In the genomic region with DNA sequence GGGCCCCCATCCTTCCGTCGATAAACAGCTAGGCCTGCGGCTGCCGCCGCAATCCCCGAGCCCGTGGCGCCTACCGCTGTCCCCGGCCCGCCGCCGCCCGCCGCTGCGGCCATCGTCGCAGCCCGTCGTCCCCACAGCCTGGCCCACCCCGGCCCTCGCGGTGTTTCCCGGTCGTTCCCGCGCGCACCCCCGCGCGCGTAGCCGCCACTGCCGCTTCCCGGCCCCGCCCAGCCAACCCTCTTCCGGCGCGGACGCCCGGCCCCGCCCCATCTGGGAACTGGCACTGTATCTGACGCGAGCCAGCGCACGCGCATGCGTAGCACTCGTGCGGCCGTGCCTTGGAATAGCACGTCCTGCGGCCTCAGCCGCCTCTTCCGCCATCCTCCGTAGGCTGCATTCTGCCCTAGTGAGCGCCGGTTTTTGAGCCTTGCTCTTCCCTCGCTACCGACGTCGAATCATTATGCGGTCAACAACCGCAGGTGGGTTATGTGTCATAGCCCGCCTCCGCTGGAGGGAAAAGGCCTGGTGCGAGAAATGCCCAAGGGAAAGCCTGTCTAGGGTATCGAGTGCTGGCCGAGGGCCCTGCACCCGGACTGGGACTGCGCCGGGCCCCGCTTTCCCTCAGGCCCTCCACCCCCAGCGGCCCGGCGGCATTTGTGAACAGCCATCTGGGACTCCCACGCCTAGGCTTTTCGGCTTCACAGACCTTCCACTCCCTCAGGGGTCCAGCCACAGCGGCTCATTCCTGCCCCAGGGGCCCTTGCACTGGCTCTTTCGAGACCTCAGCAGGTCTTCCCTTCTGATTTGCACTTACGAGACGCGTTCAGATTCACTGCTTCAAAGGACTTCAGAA, we compare ENCODE assay signal across 8 cellular contexts. TPM values are rescaled to one million over a fixed set of nuclear protein-coding genes. Genes with fewer than 3 reads are reported as not detected.
DNase-seq lines count a peak whose midpoint lies in the region; ATAC-seq and TF ChIP-seq lines count a peak whose summit lies in the region.

A gene (minus strand): TSS at position 209 of the 853 bp plus-strand sequence. CDS start 96 bp downstream, at position 113.

- H3K36me3 Mint-ChIP-seq in activated T-helper 2 cell treated with anti-CD3 and anti-CD28 coated beads, Interferon-gamma antibody, Interleukin-2, Interleukin-4, amounts not matched to agents 10 μg/mL and 5 μg/mL and 100 μg/mL, durations not matched to agents 14 hours and 24 hours and 36 hours (ENCODE audit: low read depth): peaks cover 16% of the 10 kb centered on the region
- peaks cover 6% of the 10 kb centered on the region for H3K36me3 Mint-ChIP-seq in natural killer cell treated with Interleukin-12 subunit alpha and Interleukin-12 subunit beta and Interleukin-15 and Interleukin-18, amount 100 ng/mL, for 72 hours

- peak within 1 kb of the TSS; percentile 92 for H3K4me3 Mint-ChIP-seq in activated T-helper 2 cell treated with anti-CD3 and anti-CD28 coated beads, Interferon-gamma antibody, Interleukin-2, Interleukin-4, amounts not matched to agents 10 μg/mL and 5 μg/mL and 100 μg/mL, durations not matched to agents 14 hours and 24 hours and 36 hours (ENCODE audit: low read depth)
- H3K4me3 Mint-ChIP-seq in natural killer cell treated with Interleukin-12 subunit alpha and Interleukin-12 subunit beta and Interleukin-15 and Interleukin-18, amount 100 ng/mL, for 72 hours: peak within 1 kb of the TSS; percentile 96

- CTCF ChIA-PET in RWPE1 (lab: Yijun Ruan, JAX): no interaction called here

- H3K4me3 ChIP-seq in LNCaP clone FGC (ENCODE audit: low read depth, low read length): peak within 1 kb of the TSS; percentile 98

- peak within 1 kb of the TSS; percentile 99 for H3K27ac Mint-ChIP-seq in activated T-helper 2 cell treated with anti-CD3 and anti-CD28 coated beads, Interferon-gamma antibody, Interleukin-2, Interleukin-4, amounts not matched to agents 10 μg/mL and 5 μg/mL and 100 μg/mL, durations not matched to agents 14 hours and 24 hours and 36 hours
- peak within 1 kb of the TSS; percentile 94 to 97 for H3K27ac Mint-ChIP-seq in natural killer cell treated with Interleukin-12 subunit alpha and Interleukin-12 subunit beta and Interleukin-15 and Interleukin-18, amount 100 ng/mL, for 72 hours

- TF ChIP-seq CTCF in LNCaP clone FGC (IDR thresholded peaks at IDR 0.05; ENCODE audit: control insufficient read depth, extremely low read depth, insufficient read depth): no peak
- no peak for TF ChIP-seq CTCF in RWPE1 (conservative IDR thresholded peaks at IDR 0.05; ENCODE audit: low read depth)

- peak within 1 kb of the TSS; percentile 95 for H3K27ac ChIP-seq in RWPE1

- H3K4me1 Mint-ChIP-seq in activated T-helper 2 cell treated with anti-CD3 and anti-CD28 coated beads, Interferon-gamma antibody, Interleukin-2, Interleukin-4, amounts not matched to agents 10 μg/mL and 5 μg/mL and 100 μg/mL, durations not matched to agents 14 hours and 24 hours and 36 hours (ENCODE audit: low read depth): peaks cover 17% of the 10 kb centered on the region
- peaks cover 20 to 27% of the 10 kb centered on the region in 2 donors for H3K4me1 Mint-ChIP-seq in natural killer cell treated with Interleukin-12 subunit alpha and Interleukin-12 subunit beta and Interleukin-15 and Interleukin-18, amount 100 ng/mL, for 72 hours (ENCODE audit: low read depth in 2 of 2)

- no peaks in the 10 kb centered on the region for H3K9me3 Mint-ChIP-seq in activated T-helper 2 cell treated with anti-CD3 and anti-CD28 coated beads, Interferon-gamma antibody, Interleukin-2, Interleukin-4, amounts not matched to agents 10 μg/mL and 5 μg/mL and 100 μg/mL, durations not matched to agents 14 hours and 24 hours and 36 hours
- H3K9me3 Mint-ChIP-seq in natural killer cell treated with Interleukin-12 subunit alpha and Interleukin-12 subunit beta and Interleukin-15 and Interleukin-18, amount 100 ng/mL, for 72 hours: no peaks in the 10 kb centered on the region

- POLR2A ChIA-PET in RWPE1 (lab: Yijun Ruan, JAX; ENCODE audit: low non-redundant PET): no interaction called here

- no peaks in the 10 kb centered on the region for H3K27me3 Mint-ChIP-seq in activated T-helper 2 cell treated with anti-CD3 and anti-CD28 coated beads, Interferon-gamma antibody, Interleukin-2, Interleukin-4, amounts not matched to agents 10 μg/mL and 5 μg/mL and 100 μg/mL, durations not matched to agents 14 hours and 24 hours and 36 hours (ENCODE audit: low read depth)
- no peaks in the 10 kb centered on the region for H3K27me3 Mint-ChIP-seq in natural killer cell treated with Interleukin-12 subunit alpha and Interleukin-12 subunit beta and Interleukin-15 and Interleukin-18, amount 100 ng/mL, for 72 hours

- intact Hi-C loops in activated T-helper 2 cell treated with anti-CD3 and anti-CD28 coated beads, Interferon-gamma antibody, Interleukin-2, Interleukin-4, amounts not matched to agents 10 μg/mL and 5 μg/mL and 100 μg/mL, durations not matched to agents 14 hours and 24 hours and 36 hours (cut with micrococcal nuclease): loop anchor here (1.0 to 5.0 kb wide), 4 partner anchors 21 to 620 kb away; a partner anchor contains a TSS

- peak; percentile 97 for ATAC-seq in natural killer cell treated with Interleukin-12 subunit alpha and Interleukin-12 subunit beta and Interleukin-15 and Interleukin-18, amount 100 ng/mL, for 72 hours
- ATAC-seq in stimulated activated naive CD8-positive, alpha-beta T cell treated with anti-CD3 and anti-CD28 coated beads, Interleukin-15, Interleukin-2, amounts not matched to agents 100 U/mL and 50 U/mL, for 24 hours: peak; percentile 96

- DNase-seq in EH (ENCODE audit: low read depth) (peak; percentile 97), GOT3 (lab: John Stamatoyannopoulos, UW) (peak; percentile 93), LNCaP clone FGC (ENCODE audit: low read depth) (peak; percentile 88), RWPE1 (ENCODE audit: low spot score) (peak; percentile 91), fibroblast of peridontal ligament (ENCODE audit: extremely low read depth) (peak; percentile 96)
- peak; percentile 99 for DNase-seq in activated T-helper 2 cell treated with anti-CD3 and anti-CD28 coated beads, Interferon-gamma antibody, Interleukin-2, Interleukin-4, amounts not matched to agents 10 μg/mL and 5 μg/mL and 100 μg/mL, durations not matched to agents 14 hours and 24 hours and 36 hours (ENCODE audit: low spot score)
- DNase-seq in natural killer cell treated with Interleukin-12 subunit alpha and Interleukin-12 subunit beta and Interleukin-15 and Interleukin-18, amount 100 ng/mL, for 72 hours (ENCODE audit: low spot score): peak; percentile 99
- peak; percentile 99 for DNase-seq in stimulated activated naive CD8-positive, alpha-beta T cell treated with anti-CD3 and anti-CD28 coated beads, Interleukin-15, Interleukin-2, amounts not matched to agents 100 U/mL and 50 U/mL, for 24 hours

RNA-seq across cellular contexts. Expression of the gene that starts here (rescaled TPM):
- 150 and 166 TPM in 2 replicates for total RNA-seq in activated T-helper 2 cell treated with anti-CD3 and anti-CD28 coated beads, Interferon-gamma antibody, Interleukin-2, Interleukin-4, amounts not matched to agents 10 μg/mL and 5 μg/mL and 100 μg/mL, durations not matched to agents 14 hours and 24 hours and 36 hours
- total RNA-seq in natural killer cell treated with Interleukin-12 subunit alpha and Interleukin-12 subunit beta and Interleukin-15 and Interleukin-18, amount 100 ng/mL, for 72 hours: 100 to 1,000 TPM in 1 of 2 donors, 10 to 100 TPM in 1; 93.8 to 130 TPM

Comparison
In these comparisons a context has a peak if more than half of its experiments do, and no peak if none do; other contexts are left out.
1. Peak in every context shown above with its lines: DNase-seq, ATAC-seq, H3K4me3 ChIP-seq and H3K27ac ChIP-seq.